In the genomic region with DNA sequence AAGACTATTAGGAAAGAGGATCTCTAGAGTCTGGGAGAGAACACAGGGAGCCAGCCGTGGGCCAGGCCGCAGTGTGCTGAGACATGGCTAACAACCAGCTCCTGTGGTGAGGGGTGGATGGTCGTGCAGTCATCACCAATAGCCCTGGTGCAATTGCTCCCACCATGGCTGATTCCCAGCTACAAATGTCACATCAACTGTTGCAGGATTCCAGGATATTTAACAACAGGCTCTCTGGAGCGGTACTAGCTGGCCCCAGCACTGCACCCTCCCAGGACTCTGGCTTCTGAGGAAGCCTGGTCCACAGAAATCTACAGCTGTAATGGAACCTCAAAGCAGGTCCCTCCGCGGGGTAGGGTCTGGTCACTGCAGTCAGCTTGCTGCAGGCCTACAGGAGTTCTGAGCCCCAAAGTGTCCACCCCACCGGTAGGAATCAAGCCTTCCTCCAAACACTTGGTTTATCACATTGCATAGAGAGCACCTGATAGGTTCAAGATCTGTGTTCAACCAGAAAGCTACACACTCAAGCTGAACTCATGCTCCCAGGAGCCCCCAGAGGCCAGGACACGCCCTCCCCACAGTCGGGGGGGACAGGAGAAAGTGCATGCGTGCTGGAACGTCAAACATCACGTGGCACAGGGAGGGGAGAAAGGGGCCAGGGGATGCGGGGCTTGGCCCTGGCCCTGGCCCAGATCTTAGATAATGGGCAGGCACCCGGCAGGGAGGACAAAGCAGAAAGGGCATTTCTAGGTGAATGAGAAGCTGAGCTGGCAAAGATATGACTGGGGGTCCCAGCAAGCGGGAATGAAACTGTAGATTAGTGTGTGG, we compare ENCODE assay signal across 15 cellular contexts.
"Had no signal": no experiment of that assay in that cellular context is flagged by ENCODE, and none has a peak within 500 bp of the region (broad histone marks: within the 10 kb centered on the region; RNA-seq: fewer than 3 reads in every experiment).

No MANE protein-coding gene starts in this region.

- DNase-seq: activated CD4-positive, alpha-beta memory T cell treated with anti-CD3 and anti-CD28 coated beads, Interleukin-2, amount 10 ng/mL, durations not matched to agents 7 days and 5 days; activated CD4-positive, alpha-beta T cell treated with anti-CD3 and anti-CD28 coated beads for 4 hours; activated naive CD4-positive, alpha-beta T cell treated with anti-CD3 and anti-CD28 coated beads for 36 hours; natural killer cell; stimulated activated CD4-positive, alpha-beta T cell treated with anti-CD3 and anti-CD28 coated beads, Interleukin-12 subunit alpha, Interleukin-12 subunit beta, amount 100 ng/mL, for 4 hours; stimulated activated CD4-positive, alpha-beta T cell treated with anti-CD3 and anti-CD28 coated beads, Interleukin-2, amount 100 ng/mL, for 24 hours; T-helper 2 cell; thyroid gland had no signal

- H3K9me3 ChIP-seq: left lung, neutrophil, right lobe of liver, thyroid gland, uterus had no signal

- H3K4me1 ChIP-seq: left lung, right lobe of liver, thyroid gland, uterus had no signal

- H3K36me3 ChIP-seq: left lung, neutrophil, right lobe of liver, thyroid gland, uterus had no signal

- ATAC-seq: esophagus mucosa; left lung; natural killer cell; right lobe of liver; stimulated activated effector memory CD8-positive, alpha-beta T cell treated with anti-CD3 and anti-CD28 coated beads, Interleukin-12 subunit alpha, Interleukin-12 subunit beta, amount 100 ng/mL, for 72 hours; WTC11 had no signal

- H3K27ac ChIP-seq: left lung, neutrophil, right lobe of liver, thyroid gland, uterus had no signal

- H3K27me3 ChIP-seq: neutrophil, right lobe of liver, thyroid gland had no signal

- H3K4me3 ChIP-seq: left lung, right lobe of liver, thyroid gland, uterus had no signal
